1 cellular context compared by ENCODE assay signal in genomic region chr3:129594907-129595390, GRCh38.
TF ChIP-seq lines count a peak whose summit lies in the region.

No MANE protein-coding gene starts in this region.

TF ChIP-seq in HepG2, 621 proteins besides CTCF, POLR2A, EP300 and RAD21 (continued from another document and continues in another):
- 0 out of 2 replicates have a peak, but pooled peaks have one; percentile 24 for TF ChIP-seq HBP1 (CRISPR knock-in tag; IDR thresholded peaks at IDR 0.05; ENCODE audit: low read depth)
- no peak for TF ChIP-seq ZNF230 (CRISPR knock-in tag; IDR thresholded peaks at IDR 0.05)
- peak; percentile 41; the same call in 1 of the 2 replicates for TF ChIP-seq ZNF547 (CRISPR knock-in tag; IDR thresholded peaks at IDR 0.05)
- TF ChIP-seq ZNF331 (CRISPR knock-in tag; IDR thresholded peaks at IDR 0.05), result peak; percentile 82; the same call in 1 of the 2 replicates
- TF ChIP-seq, protein P1, sequence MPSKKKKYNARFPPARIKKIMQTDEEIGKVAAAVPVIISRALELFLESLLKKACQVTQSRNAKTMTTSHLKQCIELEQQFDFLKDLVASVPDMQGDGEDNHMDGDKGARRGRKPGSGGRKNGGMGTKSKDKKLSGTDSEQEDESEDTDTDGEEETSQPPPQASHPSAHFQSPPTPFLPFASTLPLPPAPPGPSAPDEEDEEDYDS (CRISPR knock-in tag; IDR thresholded peaks at IDR 0.05), result peak; percentile 78
- peak; percentile 82; the same call in 1 of the 2 replicates for TF ChIP-seq ZNF264 (CRISPR knock-in tag; IDR thresholded peaks at IDR 0.05)
- TF ChIP-seq ZNF101 (CRISPR knock-in tag; IDR thresholded peaks at IDR 0.05; ENCODE audit: borderline replicate concordance, low read depth), result no peak
- peak; percentile 57; the same call in 1 of the 2 replicates for TF ChIP-seq UBTF (CRISPR knock-in tag; IDR thresholded peaks at IDR 0.05)
- TF ChIP-seq PLRG1 (conservative IDR thresholded peaks at IDR 0.05), result no peak
- TF ChIP-seq, protein P2, sequence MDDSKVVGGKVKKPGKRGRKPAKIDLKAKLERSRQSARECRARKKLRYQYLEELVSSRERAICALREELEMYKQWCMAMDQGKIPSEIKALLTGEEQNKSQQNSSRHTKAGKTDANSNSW (CRISPR knock-in tag; IDR thresholded peaks at IDR 0.05; ENCODE audit: borderline replicate concordance), result no peak
- no peak for TF ChIP-seq ZMAT3 (CRISPR knock-in tag; conservative IDR thresholded peaks at IDR 0.05)
- TF ChIP-seq, protein P3, sequence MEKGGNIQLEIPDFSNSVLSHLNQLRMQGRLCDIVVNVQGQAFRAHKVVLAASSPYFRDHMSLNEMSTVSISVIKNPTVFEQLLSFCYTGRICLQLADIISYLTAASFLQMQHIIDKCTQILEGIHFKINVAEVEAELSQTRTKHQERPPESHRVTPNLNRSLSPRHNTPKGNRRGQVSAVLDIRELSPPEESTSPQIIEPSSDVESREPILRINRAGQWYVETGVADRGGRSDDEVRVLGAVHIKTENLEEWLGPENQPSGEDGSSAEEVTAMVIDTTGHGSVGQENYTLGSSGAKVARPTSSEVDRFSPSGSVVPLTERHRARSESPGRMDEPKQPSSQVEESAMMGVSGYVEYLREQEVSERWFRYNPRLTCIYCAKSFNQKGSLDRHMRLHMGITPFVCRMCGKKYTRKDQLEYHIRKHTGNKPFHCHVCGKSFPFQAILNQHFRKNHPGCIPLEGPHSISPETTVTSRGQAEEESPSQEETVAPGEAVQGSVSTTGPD (CRISPR knock-in tag; IDR thresholded peaks at IDR 0.05), result no peak
- TF ChIP-seq ZNF761 (CRISPR knock-in tag; conservative IDR thresholded peaks at IDR 0.05), result 0 out of 2 replicates have a peak, but pooled peaks have one; percentile 27
- peak; percentile 66; the same call in 1 of the 2 replicates for TF ChIP-seq CREM (IDR thresholded peaks at IDR 0.05)
- TF ChIP-seq CREM (CRISPR knock-in tag; IDR thresholded peaks at IDR 0.05), result no peak
- TF ChIP-seq ZNF691 (CRISPR knock-in tag; IDR thresholded peaks at IDR 0.05; ENCODE audit: borderline replicate concordance, low read depth), result peak; percentile 81
- peak; percentile 96 for TF ChIP-seq MTA1 (CRISPR knock-in tag; IDR thresholded peaks at IDR 0.05; ENCODE audit: borderline replicate concordance)
- peak; percentile 34; the same call in 1 of the 2 replicates for TF ChIP-seq DMAP1 (CRISPR knock-in tag; IDR thresholded peaks at IDR 0.05)
- TF ChIP-seq DZIP1 (CRISPR knock-in tag; IDR thresholded peaks at IDR 0.05), result 0 out of 2 replicates have a peak, but pooled peaks have one; percentile 11
- TF ChIP-seq, protein P4, sequence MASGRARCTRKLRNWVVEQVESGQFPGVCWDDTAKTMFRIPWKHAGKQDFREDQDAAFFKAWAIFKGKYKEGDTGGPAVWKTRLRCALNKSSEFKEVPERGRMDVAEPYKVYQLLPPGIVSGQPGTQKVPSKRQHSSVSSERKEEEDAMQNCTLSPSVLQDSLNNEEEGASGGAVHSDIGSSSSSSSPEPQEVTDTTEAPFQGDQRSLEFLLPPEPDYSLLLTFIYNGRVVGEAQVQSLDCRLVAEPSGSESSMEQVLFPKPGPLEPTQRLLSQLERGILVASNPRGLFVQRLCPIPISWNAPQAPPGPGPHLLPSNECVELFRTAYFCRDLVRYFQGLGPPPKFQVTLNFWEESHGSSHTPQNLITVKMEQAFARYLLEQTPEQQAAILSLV (CRISPR knock-in tag; IDR thresholded peaks at IDR 0.05; ENCODE audit: borderline replicate concordance), result no peak
- TF ChIP-seq ARID5B (CRISPR knock-in tag; IDR thresholded peaks at IDR 0.05), result peak; percentile 80
- TF ChIP-seq LCORL (IDR thresholded peaks at IDR 0.05), result no peak
- peak; percentile 98 for TF ChIP-seq LCORL (CRISPR knock-in tag; IDR thresholded peaks at IDR 0.05)
- peak; percentile 62; the same call in 1 of the 2 replicates for TF ChIP-seq ZNF558 (CRISPR knock-in tag; IDR thresholded peaks at IDR 0.05; ENCODE audit: borderline replicate concordance)
- TF ChIP-seq POLR2G (IDR thresholded peaks at IDR 0.05; ENCODE audit: low read depth, low read length), result peak; percentile 71
- TF ChIP-seq SP2 (CRISPR knock-in tag; IDR thresholded peaks at IDR 0.05), result no peak
- TF ChIP-seq TCF7 (IDR thresholded peaks at IDR 0.05; ENCODE audit: low read depth), result peak; percentile 33; the same call in 1 of the 2 replicates
- TF ChIP-seq ZNF496 (CRISPR knock-in tag; IDR thresholded peaks at IDR 0.05; ENCODE audit: insufficient replicate concordance), result no peak
- peak; percentile 70 for TF ChIP-seq IRF2 (CRISPR knock-in tag; IDR thresholded peaks at IDR 0.05)
- TF ChIP-seq, protein P5, sequence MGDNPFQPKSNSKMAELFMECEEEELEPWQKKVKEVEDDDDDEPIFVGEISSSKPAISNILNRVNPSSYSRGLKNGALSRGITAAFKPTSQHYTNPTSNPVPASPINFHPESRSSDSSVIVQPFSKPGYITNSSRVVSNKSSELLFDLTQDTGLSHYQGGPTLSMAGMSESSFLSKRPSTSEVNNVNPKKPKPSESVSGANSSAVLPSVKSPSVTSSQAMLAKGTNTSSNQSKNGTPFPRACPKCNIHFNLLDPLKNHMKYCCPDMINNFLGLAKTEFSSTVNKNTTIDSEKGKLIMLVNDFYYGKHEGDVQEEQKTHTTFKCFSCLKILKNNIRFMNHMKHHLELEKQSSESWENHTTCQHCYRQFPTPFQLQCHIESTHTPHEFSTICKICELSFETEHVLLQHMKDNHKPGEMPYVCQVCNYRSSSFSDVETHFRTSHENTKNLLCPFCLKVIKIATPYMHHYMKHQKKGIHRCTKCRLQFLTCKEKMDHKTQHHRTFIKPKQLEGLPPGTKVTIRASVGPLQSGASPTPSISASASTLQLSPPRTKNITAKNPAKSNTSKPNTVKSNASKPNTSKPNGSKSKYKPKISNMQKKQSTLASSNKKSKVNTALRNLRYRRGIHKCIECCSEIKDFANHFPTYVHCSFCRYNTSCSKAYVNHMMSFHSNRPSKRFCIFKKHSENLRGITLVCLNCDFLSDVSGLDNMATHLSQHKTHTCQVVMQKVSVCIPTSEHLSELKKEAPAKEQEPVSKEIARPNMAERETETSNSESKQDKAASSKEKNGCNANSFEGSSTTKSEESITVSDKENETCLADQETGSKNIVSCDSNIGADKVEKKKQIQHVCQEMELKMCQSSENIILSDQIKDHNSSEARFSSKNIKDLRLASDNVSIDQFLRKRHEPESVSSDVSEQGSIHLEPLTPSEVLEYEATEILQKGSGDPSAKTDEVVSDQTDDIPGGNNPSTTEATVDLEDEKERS (CRISPR knock-in tag; IDR thresholded peaks at IDR 0.05), result 0 out of 2 replicates have a peak, but pooled peaks have one; percentile 54
- peak; percentile 69 for TF ChIP-seq ZBTB39 (CRISPR knock-in tag; IDR thresholded peaks at IDR 0.05)
- TF ChIP-seq KLF16 (CRISPR knock-in tag; IDR thresholded peaks at IDR 0.05), result 0 out of 4 replicates have a peak, but pooled peaks of 1 of the 2 experiments have one; percentile 61
- 0 out of 2 replicates have a peak, but pooled peaks have one; percentile 4 for TF ChIP-seq ZNF891 (CRISPR knock-in tag; IDR thresholded peaks at IDR 0.05)
- TF ChIP-seq DPF2 (CRISPR knock-in tag; IDR thresholded peaks at IDR 0.05; ENCODE audit: borderline replicate concordance, low read depth), result peak; percentile 71; the same call in 1 of the 2 replicates
- TF ChIP-seq ZNF746 (CRISPR knock-in tag; IDR thresholded peaks at IDR 0.05), result peak; percentile 89
- TF ChIP-seq, protein P6, sequence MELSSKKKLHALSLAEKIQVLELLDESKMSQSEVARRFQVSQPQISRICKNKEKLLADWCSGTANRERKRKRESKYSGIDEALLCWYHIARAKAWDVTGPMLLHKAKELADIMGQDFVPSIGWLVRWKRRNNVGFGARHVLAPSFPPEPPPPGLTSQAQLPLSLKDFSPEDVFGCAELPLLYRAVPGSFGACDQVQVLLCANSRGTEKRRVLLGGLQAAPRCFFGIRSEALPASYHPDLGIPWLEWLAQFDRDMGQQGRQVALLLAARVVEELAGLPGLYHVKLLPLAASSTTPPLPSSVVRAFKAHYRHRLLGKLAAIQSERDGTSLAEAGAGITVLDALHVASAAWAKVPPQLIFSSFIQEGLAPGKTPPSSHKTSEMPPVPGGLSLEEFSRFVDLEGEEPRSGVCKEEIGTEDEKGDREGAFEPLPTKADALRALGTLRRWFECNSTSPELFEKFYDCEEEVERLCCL (CRISPR knock-in tag; IDR thresholded peaks at IDR 0.05; ENCODE audit: borderline replicate concordance), result no peak
